8 cellular contexts compared by ENCODE assay signal in the genomic region with DNA sequence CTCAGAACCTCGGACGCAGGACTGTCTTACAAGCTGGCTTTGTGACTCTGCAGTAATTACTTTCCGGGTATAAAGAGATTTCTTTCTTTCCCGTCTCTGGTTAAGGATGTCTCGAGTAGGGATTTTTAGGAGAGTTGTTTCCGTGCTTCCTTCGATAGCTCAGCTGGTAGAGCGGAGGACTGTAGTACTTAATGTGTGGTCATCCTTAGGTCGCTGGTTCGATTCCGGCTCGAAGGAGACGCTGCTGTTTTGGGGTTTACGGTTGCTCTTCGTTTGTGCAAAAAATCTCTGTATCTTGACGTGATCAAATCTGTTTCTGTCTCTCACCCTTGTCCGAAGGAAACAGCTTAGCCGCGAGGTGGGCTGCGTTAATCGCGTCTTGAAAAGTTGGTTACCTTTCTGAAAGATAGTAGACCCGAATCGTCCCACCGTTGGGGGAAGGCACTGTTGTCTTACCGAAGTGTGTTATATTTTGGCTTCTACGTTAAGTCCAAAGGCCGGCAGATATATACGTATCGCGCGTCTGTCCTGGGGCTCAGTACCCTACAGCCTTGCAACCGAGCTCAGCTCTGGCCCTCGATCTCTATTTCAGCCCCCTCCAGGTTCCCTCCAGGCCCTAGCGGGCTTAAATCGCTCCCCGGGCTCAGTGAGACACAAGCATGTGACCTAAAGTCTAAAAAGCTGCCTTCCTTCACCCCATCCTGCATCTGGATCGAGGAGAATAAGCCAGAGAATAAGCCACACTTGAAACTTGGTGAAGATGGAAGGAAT. TPM values are rescaled to one million over a fixed set of nuclear protein-coding genes. Genes with fewer than 3 reads are reported as not detected.
DNase-seq lines count a peak whose midpoint lies in the region; ATAC-seq and TF ChIP-seq lines count a peak whose summit lies in the region.

No MANE protein-coding gene starts in this region.

- peaks cover 21 to 65% of the 10 kb centered on the region in 2 donors for H3K4me1 ChIP-seq in left lung

- no peaks in the 10 kb centered on the region for H3K36me3 ChIP-seq in left lung

- H3K9me3 ChIP-seq in left lung, result no peaks in the 10 kb centered on the region

- peak overlapping the region; percentile 99 to 100 for H3K27ac ChIP-seq in left lung

- intact Hi-C loops in left lung (cut with DNase I), result loop anchor here in 1 of 2 donors (5.0 kb wide), 1 partner anchor 71 kb away; no protein-coding TSS in a partner anchor

- peak; percentile 27 for ATAC-seq in HG02943 (IDR thresholded peaks at IDR 0.05; ENCODE audit: low read depth, unreplicated experiment)
- peak; percentile 43 for ATAC-seq in left lung

- H3K27me3 ChIP-seq in left lung, result no peaks in the 10 kb centered on the region

- TF ChIP-seq CTCF in left lung (IDR thresholded peaks at IDR 0.05), result no peak

- H3K4me3 ChIP-seq in left lung, result peak overlapping the region; percentile 67 to 77

- DNase-seq in DMS53 (lab: John Stamatoyannopoulos, UW) (peak; percentile 67), DMS53 treated with DMSO at 0.1 percent for 48 hours (lab: John Stamatoyannopoulos, UW; ENCODE audit: unreplicated experiment) (no peak), NCI-H2171 treated with DMSO at 0.1 percent for 48 hours (lab: John Stamatoyannopoulos, UW) (peak; percentile 97), dedifferentiated amniotic fluid mesenchymal stem cell (ENCODE audit: extremely low spot score) (peak; percentile 95), left lung (peak; percentile 75 to 79)
- peak; percentile 70 to 83 for DNase-seq in activated CD4-positive, alpha-beta T cell treated with anti-CD3 and anti-CD28 coated beads for 24 hours (ENCODE audit: low read depth in 2 of 2)
- DNase-seq in stimulated activated CD4-positive, alpha-beta T cell treated with anti-CD3 and anti-CD28 coated beads, Interleukin-2, amount 100 ng/mL, for 4 hours (ENCODE audit: low read depth), result peak; percentile 73

RNA-seq across cellular contexts. Expression of a gene that starts 1.1 kb away (rescaled TPM):
- total RNA-seq in left lung, result 10 to 100 TPM; 17.9 to 18.5 TPM

RNA-seq across cellular contexts. Expression of a gene that starts 5.3 kb away (rescaled TPM):
- 10 to 100 TPM; 10.3 to 11.0 TPM for total RNA-seq in left lung

RNA-seq across cellular contexts. Expression of a gene that starts 41.8 kb away (rescaled TPM):
- not detected for total RNA-seq in left lung
